In the genomic region with DNA sequence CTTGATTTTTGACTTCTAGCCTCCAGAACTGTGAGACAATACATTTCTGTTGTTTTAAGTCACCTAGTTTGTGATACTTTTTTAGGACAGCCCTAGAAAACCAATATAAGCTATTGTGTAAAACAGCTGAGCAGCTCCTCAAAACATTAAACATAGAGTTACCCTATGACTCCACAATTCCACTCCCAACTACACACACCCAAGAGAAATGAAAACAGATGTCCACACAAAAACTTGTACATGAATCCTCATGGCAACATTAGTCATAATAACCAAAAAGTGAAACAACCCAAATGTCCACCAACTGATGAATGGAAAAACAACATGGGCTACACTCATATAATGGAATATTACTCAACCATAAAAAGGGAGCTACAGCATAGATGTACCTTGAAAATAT, we compare ENCODE assay signal across 1 cellular context.
TF ChIP-seq lines count a peak whose summit lies in the region.

No MANE protein-coding gene starts in this region.

TF ChIP-seq in IMR-90, 13 proteins besides CTCF, POLR2A, EP300 and RAD21 (continued from another document):
- TF ChIP-seq MAZ (IDR thresholded peaks at IDR 0.05; ENCODE audit: borderline replicate concordance, low read depth, low read length): no peak
